Comparison of ENCODE assay signal across 1 cellular context in the genomic region with DNA sequence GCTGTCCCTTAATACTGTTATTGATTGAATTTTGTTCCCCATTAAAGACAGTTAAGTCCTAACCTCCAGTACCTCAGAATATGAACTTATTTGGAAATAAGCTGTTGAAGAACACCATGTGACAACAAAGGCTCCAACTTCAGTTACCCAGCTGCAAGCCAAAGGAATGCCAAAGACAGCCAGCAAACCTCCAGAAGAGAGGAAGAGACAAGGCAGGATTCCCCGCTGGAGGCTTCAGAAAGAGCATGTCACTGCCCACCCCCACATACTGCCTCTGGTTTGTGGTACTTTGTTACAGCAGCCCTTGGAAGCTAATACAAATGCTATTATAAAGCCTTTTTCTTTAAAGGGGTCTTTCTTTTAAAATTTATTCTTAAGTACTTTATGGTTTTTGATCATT.
TF ChIP-seq lines count a peak whose summit lies in the region.

No MANE protein-coding gene starts in this region.

TF ChIP-seq in IMR-90, 13 proteins besides CTCF, POLR2A, EP300 and RAD21:
- TF ChIP-seq FOS (IDR thresholded peaks at IDR 0.05; ENCODE audit: low read depth, low read length) (no peak), MXI1 (IDR thresholded peaks at IDR 0.05; ENCODE audit: borderline replicate concordance, low read depth, low read length) (no peak), BHLHE40 (IDR thresholded peaks at IDR 0.05; ENCODE audit: low read depth, low read length) (no peak), MAZ (IDR thresholded peaks at IDR 0.05; ENCODE audit: borderline replicate concordance, low read depth, low read length) (no peak), RCOR1 (IDR thresholded peaks at IDR 0.05; ENCODE audit: insufficient replicate concordance, low read length) (no peak), NFE2L2 (IDR thresholded peaks at IDR 0.05; ENCODE audit: low read depth, low read length) (no peak), CEBPB (IDR thresholded peaks at IDR 0.05; ENCODE audit: low read depth, low read length) (no peak), RFX5 (IDR thresholded peaks at IDR 0.05; ENCODE audit: low read depth, low read length) (no peak), CHD1 (IDR thresholded peaks at IDR 0.05; ENCODE audit: low read depth, low read length) (no peak), SMC3 (IDR thresholded peaks at IDR 0.05; ENCODE audit: low read depth, low read length) (no peak), MAFK (IDR thresholded peaks at IDR 0.05; ENCODE audit: low read depth, low read length) (no peak)
- TF ChIP-seq, protein P1, sequence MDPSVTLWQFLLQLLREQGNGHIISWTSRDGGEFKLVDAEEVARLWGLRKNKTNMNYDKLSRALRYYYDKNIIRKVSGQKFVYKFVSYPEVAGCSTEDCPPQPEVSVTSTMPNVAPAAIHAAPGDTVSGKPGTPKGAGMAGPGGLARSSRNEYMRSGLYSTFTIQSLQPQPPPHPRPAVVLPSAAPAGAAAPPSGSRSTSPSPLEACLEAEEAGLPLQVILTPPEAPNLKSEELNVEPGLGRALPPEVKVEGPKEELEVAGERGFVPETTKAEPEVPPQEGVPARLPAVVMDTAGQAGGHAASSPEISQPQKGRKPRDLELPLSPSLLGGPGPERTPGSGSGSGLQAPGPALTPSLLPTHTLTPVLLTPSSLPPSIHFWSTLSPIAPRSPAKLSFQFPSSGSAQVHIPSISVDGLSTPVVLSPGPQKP (IDR thresholded peaks at IDR 0.05; ENCODE audit: borderline replicate concordance, low read depth, low read length): no peak
- TF ChIP-seq, protein P2, sequence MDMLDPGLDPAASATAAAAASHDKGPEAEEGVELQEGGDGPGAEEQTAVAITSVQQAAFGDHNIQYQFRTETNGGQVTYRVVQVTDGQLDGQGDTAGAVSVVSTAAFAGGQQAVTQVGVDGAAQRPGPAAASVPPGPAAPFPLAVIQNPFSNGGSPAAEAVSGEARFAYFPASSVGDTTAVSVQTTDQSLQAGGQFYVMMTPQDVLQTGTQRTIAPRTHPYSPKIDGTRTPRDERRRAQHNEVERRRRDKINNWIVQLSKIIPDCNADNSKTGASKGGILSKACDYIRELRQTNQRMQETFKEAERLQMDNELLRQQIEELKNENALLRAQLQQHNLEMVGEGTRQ (IDR thresholded peaks at IDR 0.05; ENCODE audit: low read depth, low read length): no peak
